In the genomic region with DNA sequence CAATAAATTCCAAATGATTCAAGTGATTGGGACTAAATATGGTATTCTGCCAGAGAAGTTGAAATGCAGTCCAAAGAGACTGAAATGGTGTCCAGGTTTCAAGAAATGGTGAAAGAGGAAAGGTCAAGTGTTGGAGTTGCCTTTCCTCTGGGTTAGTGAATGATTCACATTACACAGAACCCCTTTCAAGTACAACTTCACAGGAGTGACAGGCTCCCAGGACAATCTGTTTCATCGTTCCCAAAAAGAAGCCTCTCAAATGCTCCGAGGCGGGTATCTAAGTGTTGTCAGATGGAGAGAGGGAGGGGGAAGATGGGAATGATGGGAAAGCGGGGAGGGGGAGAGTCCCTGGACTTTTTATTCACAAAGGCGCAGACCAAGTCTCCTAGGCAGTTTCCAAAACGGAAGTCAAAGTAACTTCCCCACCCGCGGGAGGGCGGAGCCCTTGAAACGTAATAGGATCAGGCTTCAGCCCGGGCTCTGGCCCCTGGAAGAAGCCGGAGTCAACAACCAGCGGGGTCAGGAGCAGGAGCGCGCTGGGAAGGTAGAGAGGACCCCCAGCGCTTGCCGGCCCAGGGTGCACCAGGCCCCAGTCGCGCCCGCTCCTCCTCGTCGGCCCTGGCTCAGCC, we compare ENCODE assay signal across 1 cellular context.
TF ChIP-seq lines count a peak whose summit lies in the region.

No MANE protein-coding gene starts in this region.

TF ChIP-seq in HepG2, 621 proteins besides CTCF, POLR2A, EP300 and RAD21 (continued from another document and continues in another):
- TF ChIP-seq, protein P1, sequence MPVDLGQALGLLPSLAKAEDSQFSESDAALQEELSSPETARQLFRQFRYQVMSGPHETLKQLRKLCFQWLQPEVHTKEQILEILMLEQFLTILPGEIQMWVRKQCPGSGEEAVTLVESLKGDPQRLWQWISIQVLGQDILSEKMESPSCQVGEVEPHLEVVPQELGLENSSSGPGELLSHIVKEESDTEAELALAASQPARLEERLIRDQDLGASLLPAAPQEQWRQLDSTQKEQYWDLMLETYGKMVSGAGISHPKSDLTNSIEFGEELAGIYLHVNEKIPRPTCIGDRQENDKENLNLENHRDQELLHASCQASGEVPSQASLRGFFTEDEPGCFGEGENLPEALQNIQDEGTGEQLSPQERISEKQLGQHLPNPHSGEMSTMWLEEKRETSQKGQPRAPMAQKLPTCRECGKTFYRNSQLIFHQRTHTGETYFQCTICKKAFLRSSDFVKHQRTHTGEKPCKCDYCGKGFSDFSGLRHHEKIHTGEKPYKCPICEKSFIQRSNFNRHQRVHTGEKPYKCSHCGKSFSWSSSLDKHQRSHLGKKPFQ (CRISPR knock-in tag; IDR thresholded peaks at IDR 0.05; ENCODE audit: insufficient replicate concordance): peak; percentile 64
- TF ChIP-seq ZNF720 (CRISPR knock-in tag; IDR thresholded peaks at IDR 0.05) (no peak), ZNF432 (CRISPR knock-in tag; IDR thresholded peaks at IDR 0.05; ENCODE audit: borderline replicate concordance) (no peak), CREB1 (IDR thresholded peaks at IDR 0.05) (no peak), CREB1 (CRISPR knock-in tag; IDR thresholded peaks at IDR 0.05) (peak; percentile 75), U2AF2 (IDR thresholded peaks at IDR 0.05; ENCODE audit: low read depth, low read length) (no peak), ZNF256 (CRISPR knock-in tag; conservative IDR thresholded peaks at IDR 0.05) (0 out of 2 replicates have a peak, but pooled peaks have one; percentile 20), SAFB2 (CRISPR knock-in tag; IDR thresholded peaks at IDR 0.05; ENCODE audit: borderline replicate concordance, low read depth) (no peak), HNF4G (IDR thresholded peaks at IDR 0.05; ENCODE audit: borderline replicate concordance, low read depth, low read length) (peak; percentile 9; the same call in 1 of the 2 replicates), HNF4G (CRISPR knock-in tag; IDR thresholded peaks at IDR 0.05; ENCODE audit: borderline replicate concordance, low read depth) (no peak), CREM (IDR thresholded peaks at IDR 0.05) (peak; percentile 56), CREM (CRISPR knock-in tag; IDR thresholded peaks at IDR 0.05) (no peak), MAZ (IDR thresholded peaks at IDR 0.05; ENCODE audit: borderline replicate concordance, low read depth, low read length) (peak; percentile 60; the same call in 1 of the 2 replicates), MAZ (CRISPR knock-in tag; IDR thresholded peaks at IDR 0.05; ENCODE audit: low read depth) (no peak), ELF4 (CRISPR knock-in tag; IDR thresholded peaks at IDR 0.05; ENCODE audit: borderline replicate concordance) (0 out of 2 replicates have a peak, but pooled peaks have one; percentile 70), GABPA (IDR thresholded peaks at IDR 0.05; ENCODE audit: low read depth, low read length) (no peak), GABPA (CRISPR knock-in tag; IDR thresholded peaks at IDR 0.05; ENCODE audit: low read depth) (peak; percentile 83), ATF1 (CRISPR knock-in tag; IDR thresholded peaks at IDR 0.05) (0 out of 2 replicates have a peak, but pooled peaks have one; percentile 37), NFIC (IDR thresholded peaks at IDR 0.05; ENCODE audit: low read length) (no peak), FOXK1 (CRISPR knock-in tag; IDR thresholded peaks at IDR 0.05; ENCODE audit: borderline replicate concordance, low read depth) (peak; percentile 60; the same call in 1 of the 2 replicates), PITX1 (CRISPR knock-in tag; IDR thresholded peaks at IDR 0.05) (peak; percentile 63), SP5 (CRISPR knock-in tag; IDR thresholded peaks at IDR 0.05; ENCODE audit: borderline replicate concordance, low read depth) (peak; percentile 71), ZNF224 (CRISPR knock-in tag; IDR thresholded peaks at IDR 0.05) (peak; percentile 68; the same call in 1 of the 2 replicates), NBN (conservative IDR thresholded peaks at IDR 0.05) (no peak), ZNF264 (CRISPR knock-in tag; IDR thresholded peaks at IDR 0.05) (0 out of 2 replicates have a peak, but pooled peaks have one; percentile 6), SMAD3 (CRISPR knock-in tag; IDR thresholded peaks at IDR 0.05) (0 out of 2 replicates have a peak, but pooled peaks have one; percentile 23), HNRNPK (IDR thresholded peaks at IDR 0.05; ENCODE audit: low read depth, low read length, poor library complexity, severe bottlenecking) (no peak), ZNF850 (CRISPR knock-in tag; conservative IDR thresholded peaks at IDR 0.05) (0 out of 2 replicates have a peak, but pooled peaks have one; percentile 36), ZBTB7B (CRISPR knock-in tag; IDR thresholded peaks at IDR 0.05) (peak; percentile 42; the same call in 1 of the 2 replicates), MEIS1 (CRISPR knock-in tag; IDR thresholded peaks at IDR 0.05; ENCODE audit: borderline replicate concordance) (0 out of 2 replicates have a peak, but pooled peaks have one; percentile 1), SSRP1 (CRISPR knock-in tag; IDR thresholded peaks at IDR 0.05) (0 out of 2 replicates have a peak, but pooled peaks have one; percentile 14), ZNF331 (CRISPR knock-in tag; IDR thresholded peaks at IDR 0.05) (no peak), FOXJ3 (CRISPR knock-in tag; IDR thresholded peaks at IDR 0.05; ENCODE audit: borderline replicate concordance) (peak; percentile 56; the same call in 1 of the 2 replicates), RFXAP (CRISPR knock-in tag; IDR thresholded peaks at IDR 0.05; ENCODE audit: borderline replicate concordance) (peak; percentile 26; the same call in 1 of the 2 replicates), SOX13 (IDR thresholded peaks at IDR 0.05) (no peak), SOX13 (CRISPR knock-in tag; conservative IDR thresholded peaks at IDR 0.05 in 1 of 2, IDR thresholded peaks at IDR 0.05 in 1 of 2) (peak in 1 of 2 experiments; percentile 36; a peak in 2 of 4 replicates), GZF1 (CRISPR knock-in tag; IDR thresholded peaks at IDR 0.05) (no peak), MED1 (CRISPR knock-in tag; IDR thresholded peaks at IDR 0.05) (peak; percentile 79), KLF11 (CRISPR knock-in tag; IDR thresholded peaks at IDR 0.05) (peak; percentile 12; the same call in 1 of the 2 replicates)
- TF ChIP-seq, protein P2, sequence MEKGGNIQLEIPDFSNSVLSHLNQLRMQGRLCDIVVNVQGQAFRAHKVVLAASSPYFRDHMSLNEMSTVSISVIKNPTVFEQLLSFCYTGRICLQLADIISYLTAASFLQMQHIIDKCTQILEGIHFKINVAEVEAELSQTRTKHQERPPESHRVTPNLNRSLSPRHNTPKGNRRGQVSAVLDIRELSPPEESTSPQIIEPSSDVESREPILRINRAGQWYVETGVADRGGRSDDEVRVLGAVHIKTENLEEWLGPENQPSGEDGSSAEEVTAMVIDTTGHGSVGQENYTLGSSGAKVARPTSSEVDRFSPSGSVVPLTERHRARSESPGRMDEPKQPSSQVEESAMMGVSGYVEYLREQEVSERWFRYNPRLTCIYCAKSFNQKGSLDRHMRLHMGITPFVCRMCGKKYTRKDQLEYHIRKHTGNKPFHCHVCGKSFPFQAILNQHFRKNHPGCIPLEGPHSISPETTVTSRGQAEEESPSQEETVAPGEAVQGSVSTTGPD (CRISPR knock-in tag; IDR thresholded peaks at IDR 0.05): no peak
- TF ChIP-seq, protein P3, sequence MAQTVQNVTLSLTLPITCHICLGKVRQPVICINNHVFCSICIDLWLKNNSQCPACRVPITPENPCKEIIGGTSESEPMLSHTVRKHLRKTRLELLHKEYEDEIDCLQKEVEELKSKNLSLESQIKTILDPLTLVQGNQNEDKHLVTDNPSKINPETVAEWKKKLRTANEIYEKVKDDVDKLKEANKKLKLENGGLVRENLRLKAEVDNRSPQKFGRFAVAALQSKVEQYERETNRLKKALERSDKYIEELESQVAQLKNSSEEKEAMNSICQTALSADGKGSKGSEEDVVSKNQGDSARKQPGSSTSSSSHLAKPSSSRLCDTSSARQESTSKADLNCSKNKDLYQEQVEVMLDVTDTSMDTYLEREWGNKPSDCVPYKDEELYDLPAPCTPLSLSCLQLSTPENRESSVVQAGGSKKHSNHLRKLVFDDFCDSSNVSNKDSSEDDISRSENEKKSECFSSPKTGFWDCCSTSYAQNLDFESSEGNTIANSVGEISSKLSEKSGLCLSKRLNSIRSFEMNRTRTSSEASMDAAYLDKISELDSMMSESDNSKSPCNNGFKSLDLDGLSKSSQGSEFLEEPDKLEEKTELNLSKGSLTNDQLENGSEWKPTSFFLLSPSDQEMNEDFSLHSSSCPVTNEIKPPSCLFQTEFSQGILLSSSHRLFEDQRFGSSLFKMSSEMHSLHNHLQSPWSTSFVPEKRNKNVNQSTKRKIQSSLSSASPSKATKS (CRISPR knock-in tag; IDR thresholded peaks at IDR 0.05): 0 out of 2 replicates have a peak, but pooled peaks have one; percentile 11
- TF ChIP-seq, protein P4, sequence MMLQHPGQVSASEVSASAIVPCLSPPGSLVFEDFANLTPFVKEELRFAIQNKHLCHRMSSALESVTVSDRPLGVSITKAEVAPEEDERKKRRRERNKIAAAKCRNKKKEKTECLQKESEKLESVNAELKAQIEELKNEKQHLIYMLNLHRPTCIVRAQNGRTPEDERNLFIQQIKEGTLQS (CRISPR knock-in tag; IDR thresholded peaks at IDR 0.05): no peak
- TF ChIP-seq, protein P5, sequence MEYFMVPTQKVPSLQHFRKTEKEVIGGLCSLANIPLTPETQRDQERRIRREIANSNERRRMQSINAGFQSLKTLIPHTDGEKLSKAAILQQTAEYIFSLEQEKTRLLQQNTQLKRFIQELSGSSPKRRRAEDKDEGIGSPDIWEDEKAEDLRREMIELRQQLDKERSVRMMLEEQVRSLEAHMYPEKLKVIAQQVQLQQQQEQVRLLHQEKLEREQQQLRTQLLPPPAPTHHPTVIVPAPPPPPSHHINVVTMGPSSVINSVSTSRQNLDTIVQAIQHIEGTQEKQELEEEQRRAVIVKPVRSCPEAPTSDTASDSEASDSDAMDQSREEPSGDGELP (IDR thresholded peaks at IDR 0.05; ENCODE audit: borderline replicate concordance, low read depth): 0 out of 2 replicates have a peak, but pooled peaks have one; percentile 9
- TF ChIP-seq, protein P6, sequence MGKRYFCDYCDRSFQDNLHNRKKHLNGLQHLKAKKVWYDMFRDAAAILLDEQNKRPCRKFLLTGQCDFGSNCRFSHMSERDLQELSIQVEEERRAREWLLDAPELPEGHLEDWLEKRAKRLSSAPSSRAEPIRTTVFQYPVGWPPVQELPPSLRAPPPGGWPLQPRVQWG (CRISPR knock-in tag; IDR thresholded peaks at IDR 0.05; ENCODE audit: borderline replicate concordance, low read depth): no peak
- TF ChIP-seq, protein P7, sequence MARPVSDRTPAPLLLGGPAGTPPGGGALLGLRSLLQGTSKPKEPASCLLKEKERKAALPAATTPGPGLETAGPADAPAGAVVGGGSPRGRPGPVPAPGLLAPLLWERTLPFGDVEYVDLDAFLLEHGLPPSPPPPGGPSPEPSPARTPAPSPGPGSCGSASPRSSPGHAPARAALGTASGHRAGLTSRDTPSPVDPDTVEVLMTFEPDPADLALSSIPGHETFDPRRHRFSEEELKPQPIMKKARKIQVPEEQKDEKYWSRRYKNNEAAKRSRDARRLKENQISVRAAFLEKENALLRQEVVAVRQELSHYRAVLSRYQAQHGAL (CRISPR knock-in tag; IDR thresholded peaks at IDR 0.05; ENCODE audit: not compliant biosample characterization): peak; percentile 70
- TF ChIP-seq, protein P8, sequence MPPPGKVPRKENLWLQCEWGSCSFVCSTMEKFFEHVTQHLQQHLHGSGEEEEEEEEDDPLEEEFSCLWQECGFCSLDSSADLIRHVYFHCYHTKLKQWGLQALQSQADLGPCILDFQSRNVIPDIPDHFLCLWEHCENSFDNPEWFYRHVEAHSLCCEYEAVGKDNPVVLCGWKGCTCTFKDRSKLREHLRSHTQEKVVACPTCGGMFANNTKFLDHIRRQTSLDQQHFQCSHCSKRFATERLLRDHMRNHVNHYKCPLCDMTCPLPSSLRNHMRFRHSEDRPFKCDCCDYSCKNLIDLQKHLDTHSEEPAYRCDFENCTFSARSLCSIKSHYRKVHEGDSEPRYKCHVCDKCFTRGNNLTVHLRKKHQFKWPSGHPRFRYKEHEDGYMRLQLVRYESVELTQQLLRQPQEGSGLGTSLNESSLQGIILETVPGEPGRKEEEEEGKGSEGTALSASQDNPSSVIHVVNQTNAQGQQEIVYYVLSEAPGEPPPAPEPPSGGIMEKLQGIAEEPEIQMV (CRISPR knock-in tag; IDR thresholded peaks at IDR 0.05; ENCODE audit: low read depth): no peak
- TF ChIP-seq, protein P9, sequence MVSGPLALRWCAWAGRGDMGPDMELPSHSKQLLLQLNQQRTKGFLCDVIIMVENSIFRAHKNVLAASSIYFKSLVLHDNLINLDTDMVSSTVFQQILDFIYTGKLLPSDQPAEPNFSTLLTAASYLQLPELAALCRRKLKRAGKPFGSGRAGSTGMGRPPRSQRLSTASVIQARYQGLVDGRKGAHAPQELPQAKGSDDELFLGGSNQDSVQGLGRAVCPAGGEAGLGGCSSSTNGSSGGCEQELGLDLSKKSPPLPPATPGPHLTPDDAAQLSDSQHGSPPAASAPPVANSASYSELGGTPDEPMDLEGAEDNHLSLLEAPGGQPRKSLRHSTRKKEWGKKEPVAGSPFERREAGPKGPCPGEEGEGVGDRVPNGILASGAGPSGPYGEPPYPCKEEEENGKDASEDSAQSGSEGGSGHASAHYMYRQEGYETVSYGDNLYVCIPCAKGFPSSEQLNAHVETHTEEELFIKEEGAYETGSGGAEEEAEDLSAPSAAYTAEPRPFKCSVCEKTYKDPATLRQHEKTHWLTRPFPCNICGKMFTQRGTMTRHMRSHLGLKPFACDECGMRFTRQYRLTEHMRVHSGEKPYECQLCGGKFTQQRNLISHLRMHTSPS (CRISPR knock-in tag; IDR thresholded peaks at IDR 0.05; ENCODE audit: low read depth): no peak
- TF ChIP-seq, protein P10, sequence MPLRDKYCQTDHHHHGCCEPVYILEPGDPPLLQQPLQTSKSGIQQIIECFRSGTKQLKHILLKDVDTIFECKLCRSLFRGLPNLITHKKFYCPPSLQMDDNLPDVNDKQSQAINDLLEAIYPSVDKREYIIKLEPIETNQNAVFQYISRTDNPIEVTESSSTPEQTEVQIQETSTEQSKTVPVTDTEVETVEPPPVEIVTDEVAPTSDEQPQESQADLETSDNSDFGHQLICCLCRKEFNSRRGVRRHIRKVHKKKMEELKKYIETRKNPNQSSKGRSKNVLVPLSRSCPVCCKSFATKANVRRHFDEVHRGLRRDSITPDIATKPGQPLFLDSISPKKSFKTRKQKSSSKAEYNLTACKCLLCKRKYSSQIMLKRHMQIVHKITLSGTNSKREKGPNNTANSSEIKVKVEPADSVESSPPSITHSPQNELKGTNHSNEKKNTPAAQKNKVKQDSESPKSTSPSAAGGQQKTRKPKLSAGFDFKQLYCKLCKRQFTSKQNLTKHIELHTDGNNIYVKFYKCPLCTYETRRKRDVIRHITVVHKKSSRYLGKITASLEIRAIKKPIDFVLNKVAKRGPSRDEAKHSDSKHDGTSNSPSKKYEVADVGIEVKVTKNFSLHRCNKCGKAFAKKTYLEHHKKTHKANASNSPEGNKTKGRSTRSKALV (CRISPR knock-in tag; IDR thresholded peaks at IDR 0.05): peak; percentile 16; the same call in 1 of the 2 replicates
- TF ChIP-seq, protein P11, sequence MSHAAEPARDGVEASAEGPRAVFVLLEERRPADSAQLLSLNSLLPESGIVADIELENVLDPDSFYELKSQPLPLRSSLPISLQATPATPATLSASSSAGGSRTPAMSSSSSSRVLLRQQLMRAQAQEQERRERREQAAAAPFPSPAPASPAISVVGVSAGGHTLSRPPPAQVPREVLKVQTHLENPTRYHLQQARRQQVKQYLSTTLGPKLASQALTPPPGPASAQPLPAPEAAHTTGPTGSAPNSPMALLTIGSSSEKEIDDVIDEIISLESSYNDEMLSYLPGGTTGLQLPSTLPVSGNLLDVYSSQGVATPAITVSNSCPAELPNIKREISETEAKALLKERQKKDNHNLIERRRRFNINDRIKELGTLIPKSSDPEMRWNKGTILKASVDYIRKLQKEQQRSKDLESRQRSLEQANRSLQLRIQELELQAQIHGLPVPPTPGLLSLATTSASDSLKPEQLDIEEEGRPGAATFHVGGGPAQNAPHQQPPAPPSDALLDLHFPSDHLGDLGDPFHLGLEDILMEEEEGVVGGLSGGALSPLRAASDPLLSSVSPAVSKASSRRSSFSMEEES (CRISPR knock-in tag; IDR thresholded peaks at IDR 0.05): no peak
